10 cellular contexts compared by ENCODE assay signal in genomic region chr2:230418341-230419016, GRCh38. TPM values are rescaled to one million over a fixed set of nuclear protein-coding genes. Genes with fewer than 3 reads are reported as not detected.
DNase-seq lines count a peak whose midpoint lies in the region; ATAC-seq, FAIRE-seq and TF ChIP-seq lines count a peak whose summit lies in the region.
"Had no signal": no experiment of that assay in that cellular context is flagged by ENCODE, and none has a peak within 500 bp of the region (broad histone marks: within the 10 kb centered on the region; RNA-seq: fewer than 3 reads in every experiment).

No MANE protein-coding gene starts in this region.

- peak overlapping the region; percentile 89 for H3K4me3 Mint-ChIP-seq in stimulated activated memory B cell treated with anti-CD40 and anti-IgM and Interleukin-4, amounts not matched to agents 10 μg/mL and 1 μg/mL and 100 μg/mL, for 72 hours

- 35% methylated on average over 9 of the region's 9 CpGs for WGBS in esophagus squamous epithelium, 2 donors

- peak overlapping the region; percentile 2; the same call in 1 of the 2 replicates for H3K27ac ChIP-seq in SJSA1
- H3K27ac ChIP-seq in esophagus squamous epithelium = peak overlapping the region; percentile 28 to 95 (median 69)

- no peak for TF ChIP-seq CTCF in esophagus squamous epithelium (IDR thresholded peaks at IDR 0.05)

- peaks cover 82% of the 10 kb centered on the region for H3K4me1 Mint-ChIP-seq in stimulated activated memory B cell treated with anti-CD40 and anti-IgM and Interleukin-4, amounts not matched to agents 10 μg/mL and 1 μg/mL and 100 μg/mL, for 72 hours

- DNase-seq in GM12891 (ENCODE audit: insufficient read length, low spot score) (no peak), SJSA1 (ENCODE audit: low read depth in 1 of 2, low spot score in 2 of 2) (no peak), esophagus squamous epithelium (lab: John Stamatoyannopoulos, UW) (no peak), NCI-H2196 (lab: John Stamatoyannopoulos, UW; ENCODE audit: unreplicated experiment) (no peak), NCI-H2081 (lab: John Stamatoyannopoulos, UW) (no peak), ecto neural progenitor cell (ENCODE audit: low spot score) (no peak)
- no peak for DNase-seq in activated CD8-positive, alpha-beta memory T cell treated with anti-CD3 and anti-CD28 coated beads, Interleukin-2, amount 50 U/mL, for 4 hours
- DNase-seq: activated CD4-positive, alpha-beta T cell treated with anti-CD3 and anti-CD28 coated beads, Interleukin-2, amount 50 U/mL, for 48 hours had no signal

- H3K27me3 Mint-ChIP-seq in stimulated activated memory B cell treated with anti-CD40 and anti-IgM and Interleukin-4, amounts not matched to agents 10 μg/mL and 1 μg/mL and 100 μg/mL, for 72 hours = no peaks in the 10 kb centered on the region

- peak overlapping the region; percentile 83 for H3K27ac Mint-ChIP-seq in stimulated activated memory B cell treated with anti-CD40 and anti-IgM and Interleukin-4, amounts not matched to agents 10 μg/mL and 1 μg/mL and 100 μg/mL, for 72 hours
- H3K27ac Mint-ChIP-seq: nephron had no signal

- H3K4me1 ChIP-seq in SJSA1 (replicated peaks) (peaks cover 22% of the 10 kb centered on the region), esophagus squamous epithelium (peaks cover 17 to 92% (median 39%) of the 10 kb centered on the region in 3 donors)

- no peak overlapping the region for H3K4me3 ChIP-seq in SJSA1
- H3K4me3 ChIP-seq in esophagus squamous epithelium = peak overlapping the region in 3 of 4 donors; percentile 57 to 69 (median 62)

- no peak for TF ChIP-seq POLR2A in GM12891 (IDR thresholded peaks at IDR 0.05; ENCODE audit: low read depth, low read length)
- TF ChIP-seq POLR2A in esophagus squamous epithelium (IDR thresholded peaks at IDR 0.05) = no peak

- intact Hi-C loops in esophagus squamous epithelium (cut with DNase I) = loop anchor here (10.0 kb wide), 1 partner anchor 194 kb away; the partner anchor contains the start of gene SP140

- H3K27me3 ChIP-seq in SJSA1 (replicated peaks) = no peaks in the 10 kb centered on the region
- no peaks in the 10 kb centered on the region for H3K27me3 ChIP-seq in esophagus squamous epithelium

- peak; percentile 74 for FAIRE-seq in GM12891 (lab: Jason Lieb, UNC)

- H3K9me3 ChIP-seq in SJSA1 (replicated peaks) = no peaks in the 10 kb centered on the region
- H3K9me3 ChIP-seq in esophagus squamous epithelium = no peaks in the 10 kb centered on the region

- peaks cover 43% of the 10 kb centered on the region for H3K36me3 Mint-ChIP-seq in stimulated activated memory B cell treated with anti-CD40 and anti-IgM and Interleukin-4, amounts not matched to agents 10 μg/mL and 1 μg/mL and 100 μg/mL, for 72 hours

- no peaks in the 10 kb centered on the region for H3K9me3 Mint-ChIP-seq in stimulated activated memory B cell treated with anti-CD40 and anti-IgM and Interleukin-4, amounts not matched to agents 10 μg/mL and 1 μg/mL and 100 μg/mL, for 72 hours
- H3K9me3 Mint-ChIP-seq: nephron had no signal

- ATAC-seq in stimulated activated memory B cell treated with anti-CD40 and anti-IgM and Interleukin-4, amounts not matched to agents 10 μg/mL and 1 μg/mL and 100 μg/mL, for 72 hours = no peak

- H3K36me3 ChIP-seq in SJSA1 (peaks cover 8% of the 10 kb centered on the region), esophagus squamous epithelium (no peaks in the 10 kb centered on the region)

TF ChIP-seq in GM12891, 5 proteins besides CTCF, POLR2A, EP300 and RAD21:
- no peak for TF ChIP-seq TAF1 (IDR thresholded peaks at IDR 0.05; ENCODE audit: low read depth, low read length)
- no peak for TF ChIP-seq PAX5 (IDR thresholded peaks at IDR 0.05; ENCODE audit: insufficient read depth, low read length, severe bottlenecking)
- TF ChIP-seq POU2F2 (IDR thresholded peaks at IDR 0.05; ENCODE audit: low read depth, low read length) = no peak
- no peak for TF ChIP-seq SPI1 (IDR thresholded peaks at IDR 0.05; ENCODE audit: low read depth, low read length)
- TF ChIP-seq POLR2AphosphoS5 (IDR thresholded peaks at IDR 0.05; ENCODE audit: low read depth, low read length) = no peak
TF ChIP-seq in GM12891: peak in this region for 0.

RNA-seq across cellular contexts. Expression of gene SP100, which starts 2.5 kb away (rescaled TPM):
- polyA plus RNA-seq in GM12891 (2012; ENCODE audit: low read depth, missing spikeins) = 137 TPM
- 42.2 and 63.3 TPM in 2 replicates for total RNA-seq in SJSA1 (2014; rRNA removed; shearing (Covaris generic))
- 10 to 100 TPM; 17.8 to 69.0 (median 45.5) TPM for total RNA-seq in esophagus squamous epithelium
